In genomic region chr1:93979718-93980319, GRCh38 we compare ENCODE assay signal across 9 cellular contexts.
A peak's percentile ranks its signal among the peaks of the same experiment; 100 is the strongest.
DNase-seq lines count a peak whose midpoint lies in the region; ATAC-seq and TF ChIP-seq lines count a peak whose summit lies in the region.
"Had no signal": no experiment of that assay in that cellular context is flagged by ENCODE, and none has a peak within 500 bp of the region (broad histone marks: within the 10 kb centered on the region; RNA-seq: fewer than 3 reads in every experiment).

No MANE protein-coding gene starts in this region.

- TF ChIP-seq CTCF in coronary artery (IDR thresholded peaks at IDR 0.05) = no peak

- ATAC-seq in HG03354 (IDR thresholded peaks at IDR 0.05; ENCODE audit: poor library complexity, severe bottlenecking, unreplicated experiment) = no peak
- ATAC-seq: naive thymus-derived CD4-positive, alpha-beta T cell had no signal

- H3K27ac ChIP-seq in coronary artery = peak overlapping the region in 1 of 2 donors; percentile 49

- DNase-seq in DMS153 treated with DMSO at 0.1 percent for 48 hours (lab: John Stamatoyannopoulos, UW; ENCODE audit: unreplicated experiment) (peak; percentile 18), NCI-H82 (lab: John Stamatoyannopoulos, UW) (peak; percentile 99), fibroblast of peridontal ligament (ENCODE audit: extremely low read depth) (peak; percentile 91), pons (ENCODE audit: low spot score) (peak; percentile 28), coronary artery (ENCODE audit: low spot score) (no peak), midbrain (lab: John Stamatoyannopoulos, UW) (no peak), mesenteric fat pad (ENCODE audit: low spot score) (no peak)
- DNase-seq: naive thymus-derived CD4-positive, alpha-beta T cell had no signal

- no peak overlapping the region for H3K4me3 ChIP-seq in coronary artery

Comparison
In these comparisons a context has a peak if more than half of its experiments do, and no peak if none do; other contexts are left out.
1. DNase-seq: peak in DMS153 treated with DMSO at 0.1 percent for 48 hours (single experiment), NCI-H82 (single experiment), fibroblast of peridontal ligament (single experiment) and pons (single experiment); none in coronary artery (single experiment), midbrain (single experiment) and mesenteric fat pad (single experiment).